Comparison of ENCODE assay signal across 33 cellular contexts in genomic region chrX:71070531-71070930, GRCh38. TPM values are rescaled to one million over a fixed set of nuclear protein-coding genes. Genes with fewer than 3 reads are reported as not detected.
"Had no signal": no experiment of that assay in that cellular context is flagged by ENCODE, and none has a peak within 500 bp of the region (broad histone marks: within the 10 kb centered on the region; RNA-seq: fewer than 3 reads in every experiment).

No MANE protein-coding gene starts in this region.

- H3K9me3 ChIP-seq: MG63 had no signal

- H3K36me3 ChIP-seq: brain microvascular endothelial cell, MG63 had no signal

- H3K9me3 Mint-ChIP-seq: activated B cell treated with CpG ODN at 0.5 μM for 24 hours; activated CD8-positive, alpha-beta T cell treated with anti-CD3 and anti-CD28 coated beads for 36 hours; activated naive CD8-positive, alpha-beta T cell treated with anti-CD3 and anti-CD28 coated beads for 36 hours; activated T-cell treated with anti-CD3 and anti-CD28 coated beads, Interleukin-2, amount 50 U/mL, for 72 hours; activated T-helper 17 cell treated with anti-CD3 and anti-CD28 coated beads, Interleukin-2, amount 50 U/mL, for 72 hours had no signal

- H3K4me3 Mint-ChIP-seq: activated B cell treated with CpG ODN at 0.5 μM for 24 hours; activated CD8-positive, alpha-beta T cell treated with anti-CD3 and anti-CD28 coated beads for 36 hours; activated naive CD8-positive, alpha-beta T cell treated with anti-CD3 and anti-CD28 coated beads for 36 hours; activated T-cell treated with anti-CD3 and anti-CD28 coated beads, Interleukin-2, amount 50 U/mL, for 72 hours; activated T-helper 17 cell treated with anti-CD3 and anti-CD28 coated beads, Interleukin-2, amount 50 U/mL, for 72 hours had no signal

- DNase-seq: activated B cell treated with CpG ODN at 0.5 μM for 24 hours; activated CD4-positive, alpha-beta T cell treated with anti-CD3 and anti-CD28 coated beads for 4 hours; activated CD4-positive, alpha-beta T cell treated with anti-CD3 and anti-CD28 coated beads, Interleukin-2, amount 50 U/mL, for 1 hour; activated CD4-positive, CD25-positive, alpha-beta regulatory T cell treated with anti-CD3 and anti-CD28 coated beads, Interleukin-2, amount 50 U/mL, for 72 hours; activated CD8-positive, alpha-beta T cell treated with anti-CD3 and anti-CD28 coated beads for 36 hours; activated effector memory CD4-positive, alpha-beta T cell treated with anti-CD3 and anti-CD28 coated beads, Interleukin-2, amount 50 U/mL, for 16 hours; activated naive CD4-positive, alpha-beta T cell; activated naive CD4-positive, alpha-beta T cell treated with anti-CD3 and anti-CD28 coated beads, Interleukin-2, amount 50 U/mL, for 16 hours; activated naive CD8-positive, alpha-beta T cell treated with anti-CD3 and anti-CD28 coated beads for 36 hours; activated T-cell treated with anti-CD3 and anti-CD28 coated beads, Interleukin-2, amount 50 U/mL, for 1 hour; activated T-cell treated with anti-CD3 and anti-CD28 coated beads, Interleukin-2, amount 50 U/mL, for 72 hours; amniotic stem cell; aorta; brain microvascular endothelial cell; central memory CD4-positive, alpha-beta T cell; Karpas-422; MG63; NCI-H1048; NCI-H1105 treated with DMSO at 0.1 percent for 48 hours; NCI-H1436 treated with DMSO at 0.1 percent for 48 hours; NCI-H1694 treated with DMSO at 0.1 percent for 48 hours; NCI-H2029; NCI-H345; NCI-H524 treated with DMSO at 0.1 percent for 48 hours; NK-92 treated with Interleukin-12 subunit alpha and Interleukin-12 subunit beta, amount 100 ng/mL, for 24 hours; Right ventricle myocardium superior; SW 1271; T-helper 1 cell; T-helper 2 cell; T-helper 9 cell had no signal

- H3K27ac Mint-ChIP-seq: activated B cell treated with CpG ODN at 0.5 μM for 24 hours; activated CD8-positive, alpha-beta T cell treated with anti-CD3 and anti-CD28 coated beads for 36 hours; activated naive CD8-positive, alpha-beta T cell treated with anti-CD3 and anti-CD28 coated beads for 36 hours; activated T-helper 17 cell treated with anti-CD3 and anti-CD28 coated beads, Interleukin-2, amount 50 U/mL, for 72 hours had no signal

- H3K4me3 ChIP-seq: MG63 had no signal

- H3K27me3 ChIP-seq: brain microvascular endothelial cell, MG63 had no signal

- H3K27me3 Mint-ChIP-seq: activated CD8-positive, alpha-beta T cell treated with anti-CD3 and anti-CD28 coated beads for 36 hours; activated naive CD8-positive, alpha-beta T cell treated with anti-CD3 and anti-CD28 coated beads for 36 hours had no signal

- ATAC-seq: activated CD8-positive, alpha-beta T cell treated with anti-CD3 and anti-CD28 coated beads for 36 hours; activated T-cell treated with anti-CD3 and anti-CD28 coated beads, Interleukin-2, amount 50 U/mL, for 72 hours; activated T-helper 17 cell treated with anti-CD3 and anti-CD28 coated beads, Interleukin-2, amount 50 U/mL, for 72 hours had no signal

- H3K27ac ChIP-seq: brain microvascular endothelial cell, VCaP had no signal

RNA-seq across cellular contexts. Expression of gene CXorf65, which starts 36.0 kb away (rescaled TPM):
- total RNA-seq: aorta, NCI-H460, Right ventricle myocardium superior had no signal

RNA-seq across cellular contexts. Expression of gene IL2RG, which starts 40.8 kb away (rescaled TPM):
- total RNA-seq: NCI-H460 had no signal
